In genomic region chr20:63149531-63150207, GRCh38 we compare ENCODE assay signal across 17 cellular contexts.
"Had no signal": no experiment of that assay in that cellular context is flagged by ENCODE, and none has a peak within 500 bp of the region (broad histone marks: within the 10 kb centered on the region; RNA-seq: fewer than 3 reads in every experiment).

No MANE protein-coding gene starts in this region.

- H3K27ac Mint-ChIP-seq: activated naive CD8-positive, alpha-beta T cell treated with anti-CD3 and anti-CD28 coated beads, Interleukin-2, amount 50 U/mL, for 24 hours; immature natural killer cell; naive thymus-derived CD4-positive, alpha-beta T cell; stimulated activated naive CD8-positive, alpha-beta T cell treated with anti-CD3 and anti-CD28 coated beads, Interleukin-15, Interleukin-2, amounts not matched to agents 100 ng/mL and 50 ng/mL, for 24 hours had no signal

- FAIRE-seq: colon, endothelial cell of umbilical vein had no signal

- H3K9me3 ChIP-seq: neutrophil, testis had no signal

- H3K4me1 Mint-ChIP-seq: activated naive CD8-positive, alpha-beta T cell treated with anti-CD3 and anti-CD28 coated beads, Interleukin-2, amount 50 U/mL, for 24 hours; immature natural killer cell; naive thymus-derived CD4-positive, alpha-beta T cell had no signal

- H3K4me2 ChIP-seq: smooth muscle cell had no signal

- DNase-seq: activated CD4-positive, alpha-beta T cell treated with anti-CD3 and anti-CD28 coated beads for 1 hour; activated CD4-positive, alpha-beta T cell treated with anti-CD3 and anti-CD28 coated beads, Interleukin-2, amount 50 U/mL, for 4 hours; activated naive CD4-positive, alpha-beta T cell treated with Interleukin-2 at 50 U/mL for 16 hours; activated naive CD8-positive, alpha-beta T cell treated with anti-CD3 and anti-CD28 coated beads, Interleukin-2, amount 50 U/mL, for 24 hours; activated T-cell treated with anti-CD3 and anti-CD28 coated beads for 4 hours; esophagus squamous epithelium; immature natural killer cell; midbrain; naive thymus-derived CD4-positive, alpha-beta T cell; testis had no signal

- H3K4me3 Mint-ChIP-seq: activated naive CD8-positive, alpha-beta T cell treated with anti-CD3 and anti-CD28 coated beads, Interleukin-2, amount 50 U/mL, for 24 hours; immature natural killer cell; naive thymus-derived CD4-positive, alpha-beta T cell; stimulated activated naive CD8-positive, alpha-beta T cell treated with anti-CD3 and anti-CD28 coated beads, Interleukin-15, Interleukin-2, amounts not matched to agents 100 ng/mL and 50 ng/mL, for 24 hours had no signal

- H3K4me1 ChIP-seq: testis, upper lobe of left lung had no signal

- ATAC-seq: activated naive CD8-positive, alpha-beta T cell treated with anti-CD3 and anti-CD28 coated beads, Interleukin-2, amount 50 U/mL, for 24 hours; naive thymus-derived CD4-positive, alpha-beta T cell had no signal

- H3K36me3 ChIP-seq: cardiac muscle cell, esophagus squamous epithelium, neutrophil, upper lobe of left lung had no signal

- H3K27ac ChIP-seq: cardiac muscle cell, esophagus squamous epithelium, neutrophil, testis, upper lobe of left lung had no signal

- H3K4me3 ChIP-seq: cardiac muscle cell, esophagus squamous epithelium, smooth muscle cell, testis, upper lobe of left lung had no signal

- H3K27me3 ChIP-seq: testis had no signal
